ENCODE assay signal across 12 cellular contexts in genomic region chr17:14307560-14308024, GRCh38. TPM values are rescaled to one million over a fixed set of nuclear protein-coding genes. Genes with fewer than 3 reads are reported as not detected.
DNase-seq lines count a peak whose midpoint lies in the region; ATAC-seq, FAIRE-seq and TF ChIP-seq lines count a peak whose summit lies in the region.
"Had no signal": no experiment of that assay in that cellular context is flagged by ENCODE, and none has a peak within 500 bp of the region (broad histone marks: within the 10 kb centered on the region; RNA-seq: fewer than 3 reads in every experiment).

No MANE protein-coding gene starts in this region.

- H3K4me1 ChIP-seq in HepG2 (ENCODE audit: insufficient read depth, low read length) = peaks cover 42% of the 10 kb centered on the region

- no peak for TF ChIP-seq CTCF in AG04449 (IDR thresholded peaks at IDR 0.05; ENCODE audit: insufficient read depth, low read length, missing control alignments)
- no peak for TF ChIP-seq CTCF in HepG2 (CRISPR knock-in tag; IDR thresholded peaks at IDR 0.05)

- DNase-seq in AG04449 (ENCODE audit: low read depth, low spot score) (peak; percentile 56), H4 (ENCODE audit: low spot score) (peak; percentile 26), HepG2 (ENCODE audit: low spot score) (peak; percentile 42), NCI-H774 (lab: John Stamatoyannopoulos, UW) (no peak)
- no peak for DNase-seq in activated naive CD8-positive, alpha-beta T cell treated with anti-CD3 and anti-CD28 coated beads, Interleukin-2, amount 50 U/mL, for 24 hours
- no peak for DNase-seq in activated CD4-positive, alpha-beta T cell treated with anti-CD3 and anti-CD28 coated beads, Interleukin-2, amount 50 U/mL, for 4 hours
- DNase-seq: NCI-H345 had no signal

- intact Hi-C loops in HepG2 (cut with micrococcal nuclease; ENCODE audit: unreplicated experiment) = loop anchor here (2.0 to 10.0 kb wide), 2 partner anchors 67 to 477 kb away; no protein-coding TSS in a partner anchor

- no peaks in the 10 kb centered on the region for H3K9me3 Mint-ChIP-seq in activated naive CD8-positive, alpha-beta T cell treated with anti-CD3 and anti-CD28 coated beads, Interleukin-2, amount 50 U/mL, for 24 hours

- peaks cover 30% of the 10 kb centered on the region for H4K20me1 ChIP-seq in HepG2 (ENCODE audit: insufficient read depth, low read length)

- peak overlapping the region; percentile 43 for H3K4me3 Mint-ChIP-seq in activated naive CD8-positive, alpha-beta T cell treated with anti-CD3 and anti-CD28 coated beads, Interleukin-2, amount 50 U/mL, for 24 hours
- H3K4me3 Mint-ChIP-seq: memory B cell had no signal

- H3K9me3 ChIP-seq in HepG2 (ENCODE audit: low read length) = no peaks in the 10 kb centered on the region
- H3K9me3 ChIP-seq: adrenal gland had no signal

- H3K27me3 Mint-ChIP-seq in activated naive CD8-positive, alpha-beta T cell treated with anti-CD3 and anti-CD28 coated beads, Interleukin-2, amount 50 U/mL, for 24 hours = no peaks in the 10 kb centered on the region

- H3K79me2 ChIP-seq in HepG2 (ENCODE audit: insufficient read depth, low read length) = peaks cover 98% of the 10 kb centered on the region

- ATAC-seq in activated naive CD8-positive, alpha-beta T cell treated with anti-CD3 and anti-CD28 coated beads, Interleukin-2, amount 50 U/mL, for 24 hours = peak; percentile 27
- ATAC-seq in HepG2 (no peak), GM21717 (IDR thresholded peaks at IDR 0.05; ENCODE audit: unreplicated experiment) (no peak), HG02759 (IDR thresholded peaks at IDR 0.05; ENCODE audit: unreplicated experiment) (no peak)
- ATAC-seq: HCT116 had no signal

- no peak for TF ChIP-seq RAD21 in HepG2 (CRISPR knock-in tag; IDR thresholded peaks at IDR 0.05)

- H3K36me3 Mint-ChIP-seq in activated naive CD8-positive, alpha-beta T cell treated with anti-CD3 and anti-CD28 coated beads, Interleukin-2, amount 50 U/mL, for 24 hours (ENCODE audit: low read depth) = peaks cover 21% of the 10 kb centered on the region
- H3K36me3 Mint-ChIP-seq: memory B cell had no signal

- BruUV-seq in HepG2 (replicated peaks; lab: Mats Ljungman, UMichigan) = TSS peak; percentile 1

- TF ChIP-seq EP300 in HepG2 (IDR thresholded peaks at IDR 0.05; ENCODE audit: low read depth in 2 of 2, low read length in 2 of 2) (no peak), HepG2 (CRISPR knock-in tag; IDR thresholded peaks at IDR 0.05; ENCODE audit: borderline replicate concordance) (no peak)

- peak overlapping the region; percentile 95 for H3K4me2 ChIP-seq in HepG2 (ENCODE audit: low read depth, low read length)

- H3K27ac Mint-ChIP-seq in activated naive CD8-positive, alpha-beta T cell treated with anti-CD3 and anti-CD28 coated beads, Interleukin-2, amount 50 U/mL, for 24 hours = peak overlapping the region; percentile 71
- H3K27ac Mint-ChIP-seq: memory B cell had no signal

- WGBS in HepG2 (ENCODE audit: low lambda C conversion rate) = 5% methylated on average over 5 of the region's 5 CpGs

- no peak overlapping the region for H2AFZ ChIP-seq in HepG2 (ENCODE audit: low read length)

- H3K9ac ChIP-seq in HepG2 (ENCODE audit: insufficient read depth, low read depth, low read length) = peak overlapping the region; percentile 81

- in situ Hi-C loops in HepG2 (cut with HindIII; ENCODE audit: extremely low pct_ligation_motif_present, low pct_unique_long_range_greater_than_20kb) = loop anchor here (5.0 kb wide), 1 partner anchor 65 kb away; no protein-coding TSS in a partner anchor

- no peak for TF ChIP-seq POLR2A in HepG2 (IDR thresholded peaks at IDR 0.05; ENCODE audit: insufficient read depth in 1 of 2, low read depth in 2 of 2, low read length in 2 of 2)

- POLR2A ChIA-PET in AG04449 (lab: Yijun Ruan, JAX) = no interaction called here
- POLR2A ChIA-PET in HepG2 (lab: Yijun Ruan, JAX) = interaction anchor here (1.0 to 14.0 kb wide), 2 partner anchors 23 to 66 kb away, joined by 4 to 288 read pairs; no protein-coding TSS in a partner anchor

- H3K4me3 ChIP-seq in AG04449 (ENCODE audit: low read depth, low read length) (peak overlapping the region; percentile 45), HepG2 (replicated peaks in 1 of 3; ENCODE audit: insufficient read depth in 1 of 3, low read depth in 2 of 3, low read length in 3 of 3) (peak overlapping the region; percentile 48 to 92 (median 71); a peak in 5 of 6 replicates)
- H3K4me3 ChIP-seq: adrenal gland had no signal

- peaks cover 72% of the 10 kb centered on the region for H3K4me1 Mint-ChIP-seq in activated naive CD8-positive, alpha-beta T cell treated with anti-CD3 and anti-CD28 coated beads, Interleukin-2, amount 50 U/mL, for 24 hours

- H3K27ac ChIP-seq in HepG2 (ENCODE audit: extremely low read length, insufficient read depth, low read length) = peak overlapping the region; percentile 93

- no peaks in the 10 kb centered on the region; a peak in 1 of 5 replicates for H3K27me3 ChIP-seq in HepG2 (ENCODE audit: control insufficient read depth in 1 of 2, insufficient read depth in 2 of 2, low read length in 2 of 2)
- H3K27me3 ChIP-seq: adrenal gland had no signal

- H3K36me3 ChIP-seq in HepG2 (replicated peaks in 1 of 2; ENCODE audit: control insufficient read depth in 1 of 2, insufficient read depth in 2 of 2, low read length in 2 of 2) = peaks cover 8 to 29% of the 10 kb centered on the region in 2 experiments; a peak in 4 of 5 replicates
- H3K36me3 ChIP-seq: adrenal gland had no signal

- no peak for FAIRE-seq in HepG2 (lab: Jason Lieb, UNC)

- CTCF ChIA-PET in AG04449 (lab: Yijun Ruan, JAX) (interaction anchor here (2.3 kb wide), 1 partner anchor 709 kb away, joined by 8 read pairs; no protein-coding TSS in a partner anchor), HepG2 (lab: Yijun Ruan, JAX; ENCODE audit: low intra/inter-chr PET ratio, low total read pairs) (no interaction called here)

TF ChIP-seq in HepG2, 621 proteins besides CTCF, POLR2A, EP300 and RAD21 (continues in another document):
- TF ChIP-seq RBFOX2 (IDR thresholded peaks at IDR 0.05; ENCODE audit: low read depth, low read length) (peak; percentile 40; the same call in 1 of the 2 replicates), MAFF (IDR thresholded peaks at IDR 0.05; ENCODE audit: low read depth, low read length) (peak; percentile 62), ZBTB26 (CRISPR knock-in tag; IDR thresholded peaks at IDR 0.05; ENCODE audit: borderline replicate concordance) (no peak), ATF5 (CRISPR knock-in tag; IDR thresholded peaks at IDR 0.05; ENCODE audit: low read depth) (no peak), KMT2A (CRISPR knock-in tag; IDR thresholded peaks at IDR 0.05) (peak; percentile 75), ZNF546 (CRISPR knock-in tag; conservative IDR thresholded peaks at IDR 0.05) (no peak), ASH2L (IDR thresholded peaks at IDR 0.05; ENCODE audit: insufficient read length, low read depth, low read length) (peak; percentile 60), ZNF253 (CRISPR knock-in tag; IDR thresholded peaks at IDR 0.05; ENCODE audit: borderline replicate concordance) (no peak), KAT7 (CRISPR knock-in tag; IDR thresholded peaks at IDR 0.05; ENCODE audit: borderline replicate concordance) (0 out of 2 replicates have a peak, but pooled peaks have one; percentile 33)

RNA-seq across cellular contexts. Expression of gene HS3ST3B1, which starts 6.7 kb away (rescaled TPM):
- 9.7 and 9.8 TPM in 2 replicates for total RNA-seq in H4 (2014; rRNA removed; shearing (Covaris generic))
- total RNA-seq in HepG2 (2016; rRNA removed; fragmentation: Illumina TruSeq; extraction: Trizol) = 35.3 and 39.5 TPM in 2 replicates
- 5.0 and 5.5 TPM in 2 replicates for total RNA-seq in HepG2 (2016; cell fraction: cytosol; rRNA removed; fragmentation: Illumina TruSeq; extraction: Trizol; ENCODE audit: low read depth)
- total RNA-seq in HepG2 (2016; cell fraction: insoluble cytoplasmic fraction; rRNA removed; fragmentation: Illumina TruSeq; extraction: Trizol) = 33.5 and 37.1 TPM in 2 replicates
- 21.9 and 24.5 TPM in 2 replicates for total RNA-seq in HepG2 (2016; cell fraction: membrane; rRNA removed; fragmentation: Illumina TruSeq; extraction: Trizol)
- total RNA-seq in HepG2 (2016; cell fraction: nucleus; rRNA removed; fragmentation: Illumina TruSeq; extraction: Trizol) = 34.7 and 37.1 TPM in 2 replicates
- 14.6 and 15.7 TPM in 2 replicates for polyA plus RNA-seq in HepG2 (2011; rRNA removed)
- polyA plus RNA-seq in HepG2 (2011; cell fraction: cytosol; rRNA removed) = 10.2 and 10.4 TPM in 2 replicates
- polyA plus RNA-seq in HepG2 (2011; cell fraction: nucleus; rRNA removed) = 16.6 and 20.5 TPM in 2 replicates
- 15.3 and 18.6 TPM in 2 replicates for polyA plus RNA-seq in HepG2 (2012)
- 1.9 and 2.3 TPM in 2 replicates for polyA plus RNA-seq in HepG2 (2016; cell fraction: cytosol; fragmentation: Illumina TruSeq; extraction: Trizol; ENCODE audit: low read depth)
- 19.7 and 21.9 TPM in 2 replicates for polyA plus RNA-seq in HepG2 (2016; cell fraction: insoluble cytoplasmic fraction; fragmentation: Illumina TruSeq; extraction: Trizol; ENCODE audit: low read depth)
- 7.2 and 7.3 TPM in 2 replicates for polyA plus RNA-seq in HepG2 (2016; cell fraction: membrane; fragmentation: Illumina TruSeq; extraction: Trizol; ENCODE audit: low read depth)
- 39.2 and 41.9 TPM in 2 replicates for polyA plus RNA-seq in HepG2 (2016; cell fraction: nucleus; fragmentation: Illumina TruSeq; extraction: Trizol; ENCODE audit: insufficient read depth, low read depth)
- 67.6 TPM in 1 of 2 replicates, not detected in the other for polyA minus RNA-seq in HepG2 (2011; rRNA and poly(A)+ RNA removed; ENCODE audit: low replicate concordance)
- 34.2 and 35.7 TPM in 2 replicates for polyA minus RNA-seq in HepG2 (2011; cell fraction: cytosol; rRNA and poly(A)+ RNA removed)
- 25.6 and 26.4 TPM in 2 replicates for polyA minus RNA-seq in HepG2 (2011; cell fraction: nucleus; rRNA and poly(A)+ RNA removed)

Comparison
In these comparisons a context has a peak if more than half of its experiments do, and no peak if none do; other contexts are left out.
1. DNase-seq: peak in AG04449 (single experiment), H4 (single experiment) and HepG2 (single experiment); none in activated naive CD8-positive, alpha-beta T cell treated with anti-CD3 and anti-CD28 coated beads, Interleukin-2, amount 50 U/mL, for 24 hours (single experiment), NCI-H774 (single experiment) and activated CD4-positive, alpha-beta T cell treated with anti-CD3 and anti-CD28 coated beads, Interleukin-2, amount 50 U/mL, for 4 hours (0 of 2).